8 cellular contexts compared by ENCODE assay signal in the genomic region with DNA sequence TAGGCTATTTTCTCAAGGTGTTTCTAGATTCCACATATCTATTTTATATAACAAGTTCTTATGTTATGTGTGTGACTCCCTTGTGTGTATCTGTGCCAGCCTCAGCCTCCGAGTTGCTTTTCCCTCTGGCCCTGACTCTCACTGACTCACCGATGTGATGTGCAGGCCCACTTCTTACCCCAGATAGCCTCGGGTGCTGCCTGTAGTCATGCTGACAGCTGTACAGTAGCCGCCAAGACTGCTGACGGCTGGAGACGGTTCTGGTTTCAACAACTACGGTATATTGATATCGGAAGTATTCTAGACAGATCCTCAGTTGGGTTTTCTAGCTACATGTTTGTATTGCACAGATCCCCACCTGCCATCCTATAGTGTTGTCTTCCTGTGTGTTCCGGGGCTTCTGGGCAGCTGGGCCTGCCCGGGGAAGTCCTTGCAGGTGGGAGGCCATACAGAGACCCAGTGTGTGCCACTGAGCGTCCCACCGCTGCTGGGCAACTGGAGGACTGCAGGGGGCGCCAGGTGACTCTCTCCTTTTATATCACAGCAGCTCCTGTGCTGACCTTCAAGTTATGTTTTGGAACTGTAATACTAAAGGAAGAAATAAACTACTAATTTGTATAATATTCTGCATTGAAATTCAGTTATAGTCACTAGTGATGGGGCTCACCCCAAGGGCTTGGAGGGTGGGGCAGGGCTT. TPM values are rescaled to one million over a fixed set of nuclear protein-coding genes. Genes with fewer than 3 reads are reported as not detected.
A peak's percentile ranks its signal among the peaks of the same experiment; 100 is the strongest.
DNase-seq lines count a peak whose midpoint lies in the region; ATAC-seq, FAIRE-seq and TF ChIP-seq lines count a peak whose summit lies in the region.
"Not testable (repeated sequence)": the region's sequence is repeated elsewhere in the genome, so short reads cannot be mapped to it uniquely, and the experiment has no call there.

No MANE protein-coding gene starts in this region.

- POLR2A ChIA-PET in HCT116 (lab: Charles Lee), result not testable (repeated sequence)

- BruUV-seq in HCT116 (replicated peaks; lab: Mats Ljungman, UMichigan), result not testable (repeated sequence)

- intact Hi-C loops in HCT116 (cut with micrococcal nuclease) (loop anchor here (5.0 to 10.0 kb wide), 3 partner anchors 116 to 429 kb away; partner anchors contain the start of gene MORF4L1), pancreas (cut with DNase I) (loop anchor here in 1 of 3 donors (10.0 kb wide), 1 partner anchor 141 kb away; no protein-coding TSS in a partner anchor), aorta (cut with DNase I) (loop anchor here (10.0 kb wide), 1 partner anchor 119 kb away; the partner anchor contains the start of gene MORF4L1 (in 2 of the 2))
- intact Hi-C loops in activated CD4-positive, alpha-beta T cell treated with anti-CD3 and anti-CD28 coated beads, Interleukin-2, amount 10 ng/mL, durations not matched to agents 24 days and 14 days (cut with micrococcal nuclease), result loop anchor here (1.0 to 5.0 kb wide), 2 partner anchors 52 to 116 kb away; partner anchors contain the start of gene MORF4L1

- H2AFZ ChIP-seq in HCT116 (ENCODE audit: low read depth, low read length, poor library complexity, severe bottlenecking), result not testable (repeated sequence)

- ATAC-seq in HCT116 (peak; percentile 90), pancreas (peak in 3 of 4 donors; percentile 6 to 24 (median 12))
- not testable (repeated sequence) for ATAC-seq in aorta (ENCODE audit: low FRiP score)

- H3K36me3 Mint-ChIP-seq in activated CD4-positive, alpha-beta T cell treated with anti-CD3 and anti-CD28 coated beads, Interleukin-2, amount 10 ng/mL, durations not matched to agents 24 days and 14 days (ENCODE audit: low read depth), result not testable (repeated sequence)

- H3K4me2 ChIP-seq in HCT116 (ENCODE audit: low read length), result not testable (repeated sequence)

- 71 to 78% methylated on average over 12 to 13 of the region's 13 CpGs for WGBS in pancreas, 2 donors
- WGBS in aorta, 2 donors, result 30 to 31% methylated on average over 12 to 13 of the region's 13 CpGs

- not testable (repeated sequence) for H3K4me1 ChIP-seq in HCT116 (ENCODE audit: control insufficient read depth in 1 of 2, insufficient read depth in 2 of 2, low read length in 2 of 2); pancreas; aorta (ENCODE audit: control insufficient read depth in 1 of 2, insufficient read depth in 2 of 2, low read length in 2 of 2)

- H3K27me3 Mint-ChIP-seq in activated CD4-positive, alpha-beta T cell treated with anti-CD3 and anti-CD28 coated beads, Interleukin-2, amount 10 ng/mL, durations not matched to agents 24 days and 14 days, result not testable (repeated sequence)

- TF ChIP-seq CTCF in HCT116 (IDR thresholded peaks at IDR 0.05 in 2 of 3, conservative IDR thresholded peaks at IDR 0.05 in 1 of 3; ENCODE audit: borderline replicate concordance in 1 of 3, insufficient read depth in 1 of 3, low read depth in 2 of 3, low read length in 2 of 3) (peak; percentile 45 to 58 (median 48); a peak in 5 of 6 replicates), pancreas (IDR thresholded peaks at IDR 0.05) (peak in 1 of 4 donors; percentile 14)

- H3K9me3 Mint-ChIP-seq in activated CD4-positive, alpha-beta T cell treated with anti-CD3 and anti-CD28 coated beads, Interleukin-2, amount 10 ng/mL, durations not matched to agents 24 days and 14 days, result not testable (repeated sequence)

- not testable (repeated sequence) for H3K4me3 Mint-ChIP-seq in activated CD4-positive, alpha-beta T cell treated with anti-CD3 and anti-CD28 coated beads, Interleukin-2, amount 10 ng/mL, durations not matched to agents 24 days and 14 days

- CTCF ChIA-PET in HCT116 (lab: Charles Lee), result interaction anchor here (0.7 to 1.1 kb wide), 2 partner anchors 118 to 429 kb away, joined by 3 to 4 read pairs; no protein-coding TSS in a partner anchor

- H3K9me2 ChIP-seq in HCT116 (ENCODE audit: insufficient read depth), result not testable (repeated sequence)

- not testable (repeated sequence) for H4K20me1 ChIP-seq in HCT116 (ENCODE audit: insufficient read depth)

- not testable (repeated sequence) for H3K4me3 ChIP-seq in HCT116 (replicated peaks in 1 of 2; ENCODE audit: low read depth in 1 of 2, low read length in 2 of 2); pancreas; aorta (ENCODE audit: low read length in 2 of 2)

- RAD21 ChIA-PET in HCT116 (lab: Charles Lee; ENCODE audit: low non-redundant PET in 1 of 2, low total read pairs in 2 of 2, uncharacterized antibody in 2 of 2, unreplicated experiment in 2 of 2), result not testable (repeated sequence)

- peak; percentile 85 for DNase-seq in ELF-1 (ENCODE audit: low read depth, low spot score)
- not testable (repeated sequence) for DNase-seq in HCT116 (ENCODE audit: low read depth, low spot score)
- peak; percentile 88 for DNase-seq in NCI-H226
- peak; percentile 84 for DNase-seq in activated CD4-positive, alpha-beta T cell treated with anti-CD3 and anti-CD28 coated beads, Interleukin-2, amount 10 ng/mL, durations not matched to agents 24 days and 14 days
- peak; percentile 42 for DNase-seq in cerebellar cortex (ENCODE audit: low spot score)
- peak; percentile 51 for DNase-seq in hepatic stellate cell (ENCODE audit: low spot score)
- peak in 2 of 6 donors; percentile 26 to 51 for DNase-seq in pancreas
- peak; percentile 67 to 79 for DNase-seq in aorta

- not testable (repeated sequence) for H3K27ac ChIP-seq in HCT116 (ENCODE audit: low read depth, low read length); pancreas; aorta (ENCODE audit: low read depth in 1 of 2, low read length in 2 of 2)

- FAIRE-seq in pancreas (lab: Jason Lieb, UNC), result not testable (repeated sequence)

- H3K4me1 Mint-ChIP-seq in activated CD4-positive, alpha-beta T cell treated with anti-CD3 and anti-CD28 coated beads, Interleukin-2, amount 10 ng/mL, durations not matched to agents 24 days and 14 days, result peaks cover 11% of the 10 kb centered on the region

- TF ChIP-seq RAD21 in HCT116 (IDR thresholded peaks at IDR 0.05; ENCODE audit: low read depth), result peak; percentile 67

- H3K9ac ChIP-seq in HCT116 (ENCODE audit: low read length), result not testable (repeated sequence)

- not testable (repeated sequence) for TF ChIP-seq POLR2A in HCT116 (IDR thresholded peaks at IDR 0.05; ENCODE audit: borderline replicate concordance, extremely low read depth, insufficient read depth, insufficient read length)

- H3K27ac Mint-ChIP-seq in activated CD4-positive, alpha-beta T cell treated with anti-CD3 and anti-CD28 coated beads, Interleukin-2, amount 10 ng/mL, durations not matched to agents 24 days and 14 days, result not testable (repeated sequence)

- not testable (repeated sequence) for H3K36me3 ChIP-seq in HCT116 (ENCODE audit: control insufficient read depth in 1 of 2, insufficient read depth in 2 of 2, low read length in 2 of 2); pancreas; aorta (ENCODE audit: control insufficient read depth in 1 of 2, insufficient read depth in 2 of 2, low read length in 1 of 2)

- H3K79me2 ChIP-seq in HCT116 (ENCODE audit: insufficient read depth, low read length), result not testable (repeated sequence)

- not testable (repeated sequence) for H3K27me3 ChIP-seq in HCT116 (ENCODE audit: insufficient read depth, low read length); pancreas; aorta (ENCODE audit: control insufficient read depth in 1 of 2, insufficient read depth in 2 of 2, low read length in 1 of 2)

- not testable (repeated sequence) for H3K9me3 ChIP-seq in HCT116 (ENCODE audit: control insufficient read depth in 1 of 2, insufficient read depth in 1 of 2, low read depth in 1 of 2, low read length in 2 of 2); pancreas; aorta (ENCODE audit: control insufficient read depth, low read length)

RNA-seq across cellular contexts. Expression of gene ADAMTS7, which starts 55.2 kb away (rescaled TPM):
- total RNA-seq in HCT116 (2021; ENCODE audit: unreplicated experiment), result 12.0 TPM
- 6.3 and 7.7 TPM in 2 replicates for polyA plus RNA-seq in HCT116 (2012)
- 1.3 TPM in 2 replicates for total RNA-seq in activated CD4-positive, alpha-beta T cell treated with anti-CD3 and anti-CD28 coated beads, Interleukin-2, amount 10 ng/mL, durations not matched to agents 24 days and 14 days
- 1 to 10 TPM in 1 of 6 donors, under 1 TPM in 5; 0.20 to 1.1 (median 0.43) TPM for total RNA-seq in pancreas
- 1 to 10 TPM; 1.3 to 1.4 TPM for polyA plus RNA-seq in pancreas
- 10 to 100 TPM; 14.7 to 23.9 TPM for total RNA-seq in aorta
- 10 to 100 TPM in 1 of 2 donors, 1 to 10 TPM in 1; 3.9 to 30.0 TPM for polyA plus RNA-seq in aorta
